In the genomic region with DNA sequence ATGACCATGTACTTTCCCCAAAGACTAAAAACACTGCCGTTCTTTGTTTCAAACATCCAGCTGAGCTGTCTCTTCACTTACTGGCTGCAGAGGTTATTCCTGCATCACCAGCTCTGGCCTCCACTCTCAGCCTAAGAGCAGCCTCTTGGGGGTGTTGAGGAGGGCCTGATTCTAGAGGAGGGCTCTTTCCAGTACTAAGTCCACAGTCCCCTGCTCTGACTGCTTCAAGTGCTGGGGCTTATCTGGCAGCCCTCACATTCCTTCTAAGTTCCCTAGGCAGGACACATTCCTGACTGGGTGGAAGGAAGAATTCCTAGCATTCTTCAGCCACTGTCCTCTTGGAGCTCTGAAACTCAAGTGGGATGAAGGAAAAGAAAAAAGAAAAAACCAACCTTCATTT, we compare ENCODE assay signal across 9 cellular contexts. TPM values are rescaled to one million over a fixed set of nuclear protein-coding genes. Genes with fewer than 3 reads are reported as not detected.
A peak's percentile ranks its signal among the peaks of the same experiment; 100 is the strongest.
DNase-seq lines count a peak whose midpoint lies in the region; ATAC-seq and TF ChIP-seq lines count a peak whose summit lies in the region.
"Had no signal": no experiment of that assay in that cellular context is flagged by ENCODE, and none has a peak within 500 bp of the region (broad histone marks: within the 10 kb centered on the region; RNA-seq: fewer than 3 reads in every experiment).

No MANE protein-coding gene starts in this region.

- H2AFZ ChIP-seq in parathyroid adenoma = peak overlapping the region; percentile 14

- no peaks in the 10 kb centered on the region for H3K27me3 ChIP-seq in SJCRH30
- H3K27me3 ChIP-seq in gastroesophageal sphincter = no peaks in the 10 kb centered on the region
- H3K27me3 ChIP-seq in parathyroid adenoma (ENCODE audit: control insufficient read depth, insufficient read depth, low read length) = no peaks in the 10 kb centered on the region

- H3K9me3 ChIP-seq in SJCRH30 (replicated peaks) (no peaks in the 10 kb centered on the region), gastroesophageal sphincter (no peaks in the 10 kb centered on the region), parathyroid adenoma (ENCODE audit: control insufficient read depth, low read length) (no peaks in the 10 kb centered on the region)

- peak; percentile 36 for ATAC-seq in gastroesophageal sphincter
- ATAC-seq in HG03280 (IDR thresholded peaks at IDR 0.05; ENCODE audit: unreplicated experiment) = no peak

- peaks cover 10% of the 10 kb centered on the region for H3K4me1 ChIP-seq in SJCRH30
- H3K4me1 ChIP-seq in gastroesophageal sphincter = peaks cover 5 to 23% (median 6%) of the 10 kb centered on the region in 3 donors
- no peaks in the 10 kb centered on the region for H3K4me1 ChIP-seq in parathyroid adenoma

- DNase-seq in EL (peak; percentile 92), SJCRH30 (peak; percentile 45 to 66), SIG-M5 (lab: John Stamatoyannopoulos, UW) (no peak), NCI-H1092 treated with DMSO at 0.1 percent for 48 hours (lab: John Stamatoyannopoulos, UW) (no peak), G401 (ENCODE audit: low spot score) (no peak)
- DNase-seq: activated CD4-positive, alpha-beta T cell treated with anti-CD3 and anti-CD28 coated beads for 48 hours had no signal

- TF ChIP-seq POLR2A in gastroesophageal sphincter (IDR thresholded peaks at IDR 0.05) = no peak

- H3K79me2 ChIP-seq in parathyroid adenoma = no peaks in the 10 kb centered on the region

- H3K36me3 ChIP-seq in SJCRH30 = no peaks in the 10 kb centered on the region
- H3K36me3 ChIP-seq in gastroesophageal sphincter = no peaks in the 10 kb centered on the region
- H3K36me3 ChIP-seq in parathyroid adenoma (ENCODE audit: control insufficient read depth, insufficient read depth, low read length) = no peaks in the 10 kb centered on the region

- H3K27ac ChIP-seq in SJCRH30 = peak overlapping the region; percentile 20; the same call in 1 of the 2 replicates
- H3K27ac ChIP-seq in gastroesophageal sphincter = peak overlapping the region in 3 of 4 donors; percentile 3 to 43 (median 37)
- no peak overlapping the region for H3K27ac ChIP-seq in parathyroid adenoma

- no peak overlapping the region for H3K4me3 ChIP-seq in SJCRH30
- no peak overlapping the region for H3K4me3 ChIP-seq in gastroesophageal sphincter
- no peak overlapping the region for H3K4me3 ChIP-seq in parathyroid adenoma (ENCODE audit: low read depth, low read length)

- no peak for TF ChIP-seq EP300 in gastroesophageal sphincter (IDR thresholded peaks at IDR 0.05)

- no peak overlapping the region for H3K4me2 ChIP-seq in parathyroid adenoma (ENCODE audit: low read length)

- TF ChIP-seq CTCF in gastroesophageal sphincter (IDR thresholded peaks at IDR 0.05) (no peak), parathyroid adenoma (IDR thresholded peaks at IDR 0.05) (no peak)

- no peak overlapping the region for H3K9ac ChIP-seq in parathyroid adenoma

- 10 to 20% methylated on average over 1 of the region's 1 CpG for WGBS in gastroesophageal sphincter (ENCODE audit: low coverage in 1 of 2), 2 donors

- in situ Hi-C loops in G401 (cut with HindIII; ENCODE audit: low sequenced_read_pairs) = no loop called here

RNA-seq across cellular contexts. Expression of gene EHBP1, which starts 32.9 kb away (rescaled TPM):
- 29.1 and 32.7 TPM in 2 replicates for total RNA-seq in SJCRH30 (2014; rRNA removed; shearing (Covaris generic))
- total RNA-seq in gastroesophageal sphincter = 100 to 1,000 TPM in 3 of 4 donors, 10 to 100 TPM in 1; 82.4 to 159 (median 146) TPM
- 31.0 and 33.4 TPM in 2 replicates for total RNA-seq in G401 (2014; rRNA removed; shearing (Covaris generic))

Comparison
In these comparisons a context has a peak if more than half of its experiments do, and no peak if none do; other contexts are left out.
1. DNase-seq: peak in EL (single experiment) and SJCRH30 (2 of 2); none in SIG-M5 (single experiment), NCI-H1092 treated with DMSO at 0.1 percent for 48 hours (single experiment) and G401 (single experiment).